Comparison of ENCODE assay signal across 9 cellular contexts in genomic region chr1:180181048-180181447, GRCh38. TPM values are rescaled to one million over a fixed set of nuclear protein-coding genes. Genes with fewer than 3 reads are reported as not detected.
DNase-seq lines count a peak whose midpoint lies in the region; ATAC-seq and TF ChIP-seq lines count a peak whose summit lies in the region.
"Had no signal": no experiment of that assay in that cellular context is flagged by ENCODE, and none has a peak within 500 bp of the region (broad histone marks: within the 10 kb centered on the region; RNA-seq: fewer than 3 reads in every experiment).

No MANE protein-coding gene starts in this region.

- H3K4me1 Mint-ChIP-seq in activated CD8-positive, alpha-beta memory T cell treated with anti-CD3 and anti-CD28 coated beads, Interleukin-2, amount 10 ng/mL, durations not matched to agents 7 days and 5 days: no peaks in the 10 kb centered on the region

- TF ChIP-seq CTCF in GM12865 (IDR thresholded peaks at IDR 0.05; ENCODE audit: insufficient read depth, low read depth, low read length, missing control alignments) (peak; percentile 16), SU-DHL-6 (IDR thresholded peaks at IDR 0.05; ENCODE audit: insufficient read depth, low read length, poor library complexity, severe bottlenecking) (peak; percentile 24)

- no peak overlapping the region for H3K4me2 ChIP-seq in SU-DHL-6 (ENCODE audit: low read depth, low read length, poor library complexity, severe bottlenecking)

- H3K9me3 ChIP-seq in SU-DHL-6 (ENCODE audit: insufficient read depth, low read length): no peaks in the 10 kb centered on the region
- H3K9me3 ChIP-seq: BLaER1 had no signal

- H3K36me3 ChIP-seq in SU-DHL-6 (ENCODE audit: low read length): no peaks in the 10 kb centered on the region

- no peaks in the 10 kb centered on the region for H4K20me1 ChIP-seq in SU-DHL-6 (ENCODE audit: low read depth, low read length)
- H4K20me1 ChIP-seq: BLaER1 had no signal

- H3K9me2 ChIP-seq in SU-DHL-6 (replicated peaks; ENCODE audit: insufficient read depth, low read length): no peaks in the 10 kb centered on the region

- H3K36me3 Mint-ChIP-seq in activated CD8-positive, alpha-beta memory T cell treated with anti-CD3 and anti-CD28 coated beads, Interleukin-2, amount 10 ng/mL, durations not matched to agents 7 days and 5 days: no peaks in the 10 kb centered on the region

- H3F3A ChIP-seq in SU-DHL-6 (ENCODE audit: insufficient read depth): no peaks in the 10 kb centered on the region

- ATAC-seq in activated CD8-positive, alpha-beta memory T cell treated with anti-CD3 and anti-CD28 coated beads, Interleukin-2, amount 10 ng/mL, durations not matched to agents 7 days and 5 days: no peak

- CTCF ChIA-PET in activated CD8-positive, alpha-beta memory T cell treated with anti-CD3 and anti-CD28 coated beads, Interleukin-2, amount 10 ng/mL, durations not matched to agents 7 days and 5 days (lab: Charles Lee): interaction anchor here (0.8 to 6.6 kb wide), 9 partner anchors 8 to 475 kb away, joined by 3 to 67 read pairs (median 8); no protein-coding TSS in a partner anchor

- no peak overlapping the region for H3K4me3 ChIP-seq in GM12865 (ENCODE audit: low read depth, low read length)
- H3K4me3 ChIP-seq in SU-DHL-6 (ENCODE audit: insufficient read depth, low read length, poor library complexity, severe bottlenecking): no peak overlapping the region
- H3K4me3 ChIP-seq: BLaER1 had no signal

- H3K27me3 ChIP-seq in SU-DHL-6 (ENCODE audit: low read length): no peaks in the 10 kb centered on the region
- H3K27me3 ChIP-seq: BLaER1 had no signal

- H3K27ac Mint-ChIP-seq in activated CD8-positive, alpha-beta memory T cell treated with anti-CD3 and anti-CD28 coated beads, Interleukin-2, amount 10 ng/mL, durations not matched to agents 7 days and 5 days: no peak overlapping the region

- H3K4me3 Mint-ChIP-seq in activated CD8-positive, alpha-beta memory T cell treated with anti-CD3 and anti-CD28 coated beads, Interleukin-2, amount 10 ng/mL, durations not matched to agents 7 days and 5 days: no peak overlapping the region

- H3K9me3 Mint-ChIP-seq in activated CD8-positive, alpha-beta memory T cell treated with anti-CD3 and anti-CD28 coated beads, Interleukin-2, amount 10 ng/mL, durations not matched to agents 7 days and 5 days (ENCODE audit: low read depth): no peaks in the 10 kb centered on the region

- H3K27ac ChIP-seq in SU-DHL-6 (ENCODE audit: low read depth, low read length): no peak overlapping the region
- H3K27ac ChIP-seq: BLaER1 had no signal

- no peak overlapping the region for H3K9ac ChIP-seq in SU-DHL-6 (ENCODE audit: low read length)
- H3K9ac ChIP-seq: BLaER1 had no signal

- no peaks in the 10 kb centered on the region for H3K79me2 ChIP-seq in SU-DHL-6 (ENCODE audit: insufficient read depth, low read length)

- DNase-seq in NCI-H1417 (lab: John Stamatoyannopoulos, UW): peak in 2 of 3 experiments; percentile 31 to 33
- DNase-seq in NCI-H1417 treated with DMSO at 0.1 percent for 48 hours (lab: John Stamatoyannopoulos, UW): no peak
- no peak for DNase-seq in GM12865 (ENCODE audit: low read depth)
- peak; percentile 25 for DNase-seq in iris pigment epithelial cell (ENCODE audit: low read depth)
- no peak for DNase-seq in superior temporal gyrus (ENCODE audit: extremely low spot score)
- DNase-seq in COLO829 (ENCODE audit: low spot score): no peak
- no peak for DNase-seq in activated CD8-positive, alpha-beta memory T cell treated with anti-CD3 and anti-CD28 coated beads, Interleukin-2, amount 10 ng/mL, durations not matched to agents 7 days and 5 days

- H3K27me3 Mint-ChIP-seq in activated CD8-positive, alpha-beta memory T cell treated with anti-CD3 and anti-CD28 coated beads, Interleukin-2, amount 10 ng/mL, durations not matched to agents 7 days and 5 days: no peaks in the 10 kb centered on the region

- H2AFZ ChIP-seq in SU-DHL-6 (ENCODE audit: low read depth, low read length, severe bottlenecking): no peak overlapping the region

RNA-seq across cellular contexts. Expression of gene QSOX1, which starts 26.4 kb away (rescaled TPM):
- 10 to 100 TPM; 25.4 to 35.5 TPM for total RNA-seq in activated CD8-positive, alpha-beta memory T cell treated with anti-CD3 and anti-CD28 coated beads, Interleukin-2, amount 10 ng/mL, durations not matched to agents 7 days and 5 days

RNA-seq across cellular contexts. Expression of gene LHX4, which starts 49.0 kb away (rescaled TPM):
- not detected for total RNA-seq in activated CD8-positive, alpha-beta memory T cell treated with anti-CD3 and anti-CD28 coated beads, Interleukin-2, amount 10 ng/mL, durations not matched to agents 7 days and 5 days

Comparison
In these comparisons a context has a peak if more than half of its experiments do, and no peak if none do; other contexts are left out.
1. DNase-seq: peak in NCI-H1417 (2 of 3) and iris pigment epithelial cell (single experiment); none in NCI-H1417 treated with DMSO at 0.1 percent for 48 hours (single experiment), GM12865 (single experiment), superior temporal gyrus (single experiment), COLO829 (single experiment) and activated CD8-positive, alpha-beta memory T cell treated with anti-CD3 and anti-CD28 coated beads, Interleukin-2, amount 10 ng/mL, durations not matched to agents 7 days and 5 days (single experiment).